ENCODE assay signal across 20 cellular contexts in genomic region chr4:140777401-140777800, GRCh38.
"Had no signal": no experiment of that assay in that cellular context is flagged by ENCODE, and none has a peak within 500 bp of the region (broad histone marks: within the 10 kb centered on the region; RNA-seq: fewer than 3 reads in every experiment).

No MANE protein-coding gene starts in this region.

- H3K4me1 Mint-ChIP-seq: naive thymus-derived CD4-positive, alpha-beta T cell; stimulated activated naive CD8-positive, alpha-beta T cell treated with anti-CD3 and anti-CD28 coated beads, Interleukin-15, amount 100 ng/mL, for 72 hours had no signal

- H3K4me1 ChIP-seq: heart left ventricle, testis, tibial nerve had no signal

- H3K27me3 Mint-ChIP-seq: stimulated activated memory B cell treated with anti-CD40 and anti-IgM and Interleukin-4, amounts not matched to agents 10 μg/mL and 1 μg/mL and 100 μg/mL, for 72 hours; stimulated activated naive CD8-positive, alpha-beta T cell treated with anti-CD3 and anti-CD28 coated beads, Interleukin-15, amount 100 ng/mL, for 72 hours had no signal

- H3K27ac ChIP-seq: dorsolateral prefrontal cortex, heart left ventricle, neutrophil, spleen, testis, tibial nerve had no signal

- H3K9me3 Mint-ChIP-seq: stimulated activated memory B cell treated with anti-CD40 and anti-IgM and Interleukin-4, amounts not matched to agents 10 μg/mL and 1 μg/mL and 100 μg/mL, for 72 hours; stimulated activated naive CD8-positive, alpha-beta T cell treated with anti-CD3 and anti-CD28 coated beads, Interleukin-15, amount 100 ng/mL, for 72 hours had no signal

- H3K36me3 ChIP-seq: heart left ventricle, neutrophil, spleen, tibial nerve had no signal

- ATAC-seq: esophagus mucosa; heart left ventricle; left lobe of liver; naive thymus-derived CD4-positive, alpha-beta T cell; sciatic nerve; stimulated activated naive CD8-positive, alpha-beta T cell treated with anti-CD3 and anti-CD28 coated beads, Interleukin-15, amount 100 ng/mL, for 72 hours had no signal

- H3K4me3 Mint-ChIP-seq: naive thymus-derived CD4-positive, alpha-beta T cell; stimulated activated memory B cell treated with anti-CD40 and anti-IgM and Interleukin-4, amounts not matched to agents 10 μg/mL and 1 μg/mL and 100 μg/mL, for 72 hours; stimulated activated naive CD8-positive, alpha-beta T cell treated with anti-CD3 and anti-CD28 coated beads, Interleukin-15, amount 100 ng/mL, for 72 hours had no signal

- H3K9me3 ChIP-seq: heart left ventricle, neutrophil, spleen, testis, tibial nerve had no signal

- H3K36me3 Mint-ChIP-seq: naive thymus-derived CD4-positive, alpha-beta T cell; stimulated activated memory B cell treated with anti-CD40 and anti-IgM and Interleukin-4, amounts not matched to agents 10 μg/mL and 1 μg/mL and 100 μg/mL, for 72 hours had no signal

- H3K27me3 ChIP-seq: dorsolateral prefrontal cortex, heart left ventricle, neutrophil, spleen, testis, tibial nerve had no signal

- DNase-seq: cortex of kidney; effector CD8-positive, alpha-beta T cell; heart left ventricle; hippocampal formation; mammary epithelial cell; naive thymus-derived CD4-positive, alpha-beta T cell; posterior cingulate gyrus; spleen; stimulated activated CD4-positive, alpha-beta T cell treated with anti-CD3 and anti-CD28 coated beads, Interleukin-15, amount 100 ng/mL, for 24 hours; stimulated activated CD4-positive, alpha-beta T cell treated with anti-CD3 and anti-CD28 coated beads, Interleukin-1b, Interleukin-23, amount 100 ng/mL, for 48 hours; stimulated activated CD4-positive, alpha-beta T cell treated with anti-CD3 and anti-CD28 coated beads, Interleukin-4, amount 100 ng/mL, for 24 hours; stimulated activated naive CD8-positive, alpha-beta T cell treated with anti-CD3 and anti-CD28 coated beads, Interleukin-15, amount 100 ng/mL, for 72 hours; testis had no signal

- H3K4me3 ChIP-seq: dorsolateral prefrontal cortex, heart left ventricle, spleen, testis, tibial nerve had no signal

- H3K27ac Mint-ChIP-seq: naive thymus-derived CD4-positive, alpha-beta T cell; stimulated activated memory B cell treated with anti-CD40 and anti-IgM and Interleukin-4, amounts not matched to agents 10 μg/mL and 1 μg/mL and 100 μg/mL, for 72 hours; stimulated activated naive CD8-positive, alpha-beta T cell treated with anti-CD3 and anti-CD28 coated beads, Interleukin-15, amount 100 ng/mL, for 72 hours had no signal
